Comparison of ENCODE assay signal across 27 cellular contexts in genomic region chr6:112270756-112271155, GRCh38.
"Had no signal": no experiment of that assay in that cellular context is flagged by ENCODE, and none has a peak within 500 bp of the region (broad histone marks: within the 10 kb centered on the region; RNA-seq: fewer than 3 reads in every experiment).

No MANE protein-coding gene starts in this region.

- H3K27me3 ChIP-seq: ascending aorta, breast epithelium, cardiac muscle cell, colonic mucosa, esophagus squamous epithelium, gastroesophageal sphincter had no signal

- H3K4me3 ChIP-seq: ascending aorta, breast epithelium, cardiac muscle cell, colonic mucosa, esophagus squamous epithelium, gastroesophageal sphincter had no signal

- H3K36me3 ChIP-seq: ascending aorta, breast epithelium, cardiac muscle cell, colonic mucosa, esophagus squamous epithelium, gastroesophageal sphincter had no signal

- H3K4me1 ChIP-seq: ascending aorta, breast epithelium, colonic mucosa had no signal

- H3K27ac ChIP-seq: ascending aorta, breast epithelium, cardiac muscle cell, colonic mucosa, epithelial cell of prostate, esophagus squamous epithelium, gastroesophageal sphincter had no signal

- DNase-seq: activated CD4-positive, alpha-beta memory T cell treated with anti-CD3 and anti-CD28 coated beads for 36 hours; activated CD4-positive, alpha-beta T cell treated with anti-CD3 and anti-CD28 coated beads for 36 hours; activated CD4-positive, alpha-beta T cell treated with anti-CD3 and anti-CD28 coated beads, Interleukin-2, amount 10 ng/mL, durations not matched to agents 24 days and 14 days; activated CD4-positive, CD25-positive, alpha-beta regulatory T cell; activated CD4-positive, CD25-positive, alpha-beta regulatory T cell treated with anti-CD3 and anti-CD28 coated beads, Interleukin-2, amount 50 U/mL, for 72 hours; activated CD8-positive, alpha-beta memory T cell treated with anti-CD3 and anti-CD28 coated beads, Interleukin-2, amount 10 ng/mL, durations not matched to agents 7 days and 5 days; activated CD8-positive, alpha-beta memory T cell treated with anti-CD3 and anti-CD28 coated beads, Interleukin-2, amount 50 U/mL, for 4 hours; activated CD8-positive, alpha-beta T cell treated with anti-CD3 and anti-CD28 coated beads, Interleukin-2, amount 10 ng/mL, durations not matched to agents 7 days and 5 days; activated gamma-delta T cell; activated naive CD4-positive, alpha-beta T cell; activated naive CD4-positive, alpha-beta T cell treated with anti-CD3 and anti-CD28 coated beads, Interleukin-2, amount 10 ng/mL, durations not matched to agents 7 days and 5 days; activated naive CD8-positive, alpha-beta T cell treated with anti-CD3 and anti-CD28 coated beads, Interleukin-2, amount 10 ng/mL, durations not matched to agents 7 days and 5 days; activated T-cell treated with anti-CD3 and anti-CD28 coated beads, Interleukin-2, amount 50 U/mL, for 1 hour; activated T-cell treated with anti-CD3 and anti-CD28 coated beads, Interleukin-2, amount 50 U/mL, for 72 hours; central memory CD4-positive, alpha-beta T cell; cerebellar nuclear complex; colonic mucosa; effector CD8-positive, alpha-beta T cell; esophagus squamous epithelium; foreskin melanocyte; T-cell; T1000 had no signal

- H3K9me3 ChIP-seq: ascending aorta, breast epithelium, colonic mucosa, esophagus squamous epithelium, gastroesophageal sphincter had no signal
